In genomic region chr1:167369933-167370332, GRCh38 we compare ENCODE assay signal across 20 cellular contexts.
DNase-seq lines count a peak whose midpoint lies in the region; ATAC-seq, FAIRE-seq and TF ChIP-seq lines count a peak whose summit lies in the region.
"Had no signal": no experiment of that assay in that cellular context is flagged by ENCODE, and none has a peak within 500 bp of the region (broad histone marks: within the 10 kb centered on the region; RNA-seq: fewer than 3 reads in every experiment).

No MANE protein-coding gene starts in this region.

- H3K4me3 ChIP-seq in mammary epithelial cell (replicated peaks in 1 of 3; ENCODE audit: insufficient read depth in 1 of 3, low read depth in 2 of 3, low read length in 3 of 3) (no peak overlapping the region), breast epithelium (no peak overlapping the region), bronchial epithelial cell (ENCODE audit: low read depth, low read length) (no peak overlapping the region)
- H3K4me3 ChIP-seq: BLaER1, GM12878, GM23248 had no signal

- no peak overlapping the region for H3K9ac ChIP-seq in mammary epithelial cell (ENCODE audit: insufficient read depth, low read length)
- H3K9ac ChIP-seq: BLaER1, GM23248 had no signal

- dilution Hi-C loops in mammary epithelial cell (cut with HindIII; ENCODE audit: low sequenced_read_pairs): loop anchor here (5.0 kb wide), 1 partner anchor 62 kb away; no protein-coding TSS in a partner anchor

- WGBS in mammary epithelial cell (ENCODE audit: low coverage, missing lambda C conversion rate): 94% methylated on average over 3 of the region's 4 CpGs

- H3K27ac ChIP-seq in mammary epithelial cell (ENCODE audit: insufficient read depth, low read depth, low read length) (no peak overlapping the region), breast epithelium (no peak overlapping the region)
- H3K27ac ChIP-seq: 22Rv1, BLaER1, C4-2B, GM23248 had no signal

- CTCF ChIA-PET in mammary epithelial cell (lab: Charles Lee; ENCODE audit: low non-redundant PET): no interaction called here

- in situ Hi-C loops in mammary epithelial cell (cut with MboI; ENCODE audit: low sequenced_read_pairs in 2 of 2): no loop called here

- DNase-seq in mammary epithelial cell (peak; percentile 2), breast epithelium (ENCODE audit: low spot score in 2 of 2) (no peak), bronchial epithelial cell (ENCODE audit: low read depth) (peak; percentile 69), SW480 (ENCODE audit: low spot score) (no peak), globus pallidus (ENCODE audit: low spot score) (no peak)
- DNase-seq: Caco-2; CD4-positive, CD25-positive, alpha-beta regulatory T cell; CD8-positive, alpha-beta T cell; DMS153; DND-41; GM23248; H7; HCEC 1CT had no signal

- peak; percentile 58 for ATAC-seq in esophagus mucosa
- ATAC-seq: CD8-positive, alpha-beta T cell; GM12878 had no signal

- no peak overlapping the region for H3K4me2 ChIP-seq in mammary epithelial cell (ENCODE audit: insufficient read depth, low read depth, low read length)
- H3K4me2 ChIP-seq: BLaER1 had no signal

- H3K4me1 ChIP-seq in mammary epithelial cell (ENCODE audit: insufficient read depth, low read length) (peaks cover 5% of the 10 kb centered on the region), breast epithelium (no peaks in the 10 kb centered on the region)
- H3K4me1 ChIP-seq: BLaER1, Caco-2 had no signal

- no peaks in the 10 kb centered on the region for H3K9me3 ChIP-seq in mammary epithelial cell (replicated peaks; ENCODE audit: insufficient read depth, low read length)
- no peaks in the 10 kb centered on the region for H3K9me3 ChIP-seq in breast epithelium
- H3K9me3 ChIP-seq: Caco-2 had no signal

- H2AFZ ChIP-seq in mammary epithelial cell (ENCODE audit: low read depth, low read length): no peak overlapping the region
- H2AFZ ChIP-seq: GM23248 had no signal

- TF ChIP-seq CTCF in mammary epithelial cell (conservative IDR thresholded peaks at IDR 0.05 in 1 of 2, IDR thresholded peaks at IDR 0.05 in 1 of 2; ENCODE audit: extremely low read depth in 1 of 2, insufficient read depth in 1 of 2, low read depth in 1 of 2, low read length in 2 of 2) (no peak), breast epithelium (IDR thresholded peaks at IDR 0.05) (no peak), bronchial epithelial cell (IDR thresholded peaks at IDR 0.05; ENCODE audit: insufficient read depth, low read length, severe bottlenecking) (no peak)

- H3K36me3 ChIP-seq in mammary epithelial cell (ENCODE audit: insufficient read depth, low read length) (peaks cover 2% of the 10 kb centered on the region), breast epithelium (no peaks in the 10 kb centered on the region), bronchial epithelial cell (ENCODE audit: control insufficient read depth, insufficient read depth, low read length) (peaks cover 1% of the 10 kb centered on the region)

- intact Hi-C loops in mammary epithelial cell (cut with micrococcal nuclease) (no loop called here), breast epithelium (cut with DNase I; ENCODE audit: low total_unique reads) (no loop called here)

- H3K27me3 ChIP-seq in mammary epithelial cell (ENCODE audit: insufficient read depth, low read length) (no peaks in the 10 kb centered on the region), breast epithelium (no peaks in the 10 kb centered on the region), bronchial epithelial cell (ENCODE audit: control insufficient read depth, insufficient read depth, low read length) (no peaks in the 10 kb centered on the region)
- H3K27me3 ChIP-seq: BLaER1 had no signal

- H3K79me2 ChIP-seq in mammary epithelial cell (ENCODE audit: insufficient read depth, low read length): no peaks in the 10 kb centered on the region

- no peaks in the 10 kb centered on the region for H4K20me1 ChIP-seq in mammary epithelial cell (ENCODE audit: insufficient read depth, low read length)

- no peak for TF ChIP-seq POLR2A in breast epithelium (IDR thresholded peaks at IDR 0.05)

- BruUV-seq in mammary epithelial cell (replicated peaks; lab: Mats Ljungman, UMichigan): no TSS peak

- FAIRE-seq in bronchial epithelial cell (lab: Jason Lieb, UNC): no peak
- FAIRE-seq: GM12878, GM19239, H1 had no signal

Comparison
In these comparisons a context has a peak if more than half of its experiments do, and no peak if none do; other contexts are left out.
1. DNase-seq: peak in mammary epithelial cell (single experiment) and bronchial epithelial cell (single experiment); none in breast epithelium (0 of 2), SW480 (single experiment) and globus pallidus (single experiment).